ENCODE assay signal across 24 cellular contexts in the genomic region with DNA sequence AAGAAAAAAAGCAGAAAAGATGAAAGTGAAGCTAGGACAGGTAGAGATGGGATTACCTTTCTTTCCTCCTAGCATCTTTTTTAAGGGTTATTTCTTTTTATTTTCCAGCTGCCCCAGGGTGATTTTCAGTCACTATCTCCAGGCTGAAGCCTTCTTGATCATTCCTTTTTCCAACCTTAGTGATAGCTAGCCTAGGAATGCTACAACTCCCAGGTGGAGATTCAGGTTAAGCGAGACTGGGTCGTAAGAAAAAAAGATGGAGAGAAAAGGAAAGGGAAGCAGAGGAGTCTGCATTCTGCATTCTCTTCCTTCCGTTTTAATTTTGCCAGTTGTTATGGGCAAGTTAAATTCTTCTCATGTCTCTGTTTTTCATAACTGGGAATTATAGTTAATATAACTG. TPM values are rescaled to one million over a fixed set of nuclear protein-coding genes. Genes with fewer than 3 reads are reported as not detected.
DNase-seq lines count a peak whose midpoint lies in the region; ATAC-seq and TF ChIP-seq lines count a peak whose summit lies in the region.
"Had no signal": no experiment of that assay in that cellular context is flagged by ENCODE, and none has a peak within 500 bp of the region (broad histone marks: within the 10 kb centered on the region; RNA-seq: fewer than 3 reads in every experiment).

No MANE protein-coding gene starts in this region.

- H3K4me3 ChIP-seq in BLaER1 treated with 17β-estradiol and CSF1 and Interleukin-3, amounts not matched to agents 10 nM and 100 nM = no peak overlapping the region
- no peak overlapping the region for H3K4me3 ChIP-seq in body of pancreas
- H3K4me3 ChIP-seq: A549, GM23338 had no signal

- peak overlapping the region; percentile 75 for H3K27ac Mint-ChIP-seq in progenitor cell of endocrine pancreas
- H3K27ac Mint-ChIP-seq: CD8-positive, alpha-beta T cell; GM23338; H9 had no signal

- CTCF ChIA-PET in GM10248 (lab: Yijun Ruan, JAX) = interaction anchor here (1.1 to 1.2 kb wide), 3 partner anchors 8 to 142 kb away, joined by 3 to 6 read pairs (median 4); partner anchors contain the start of gene CD274

- H3K36me3 Mint-ChIP-seq in progenitor cell of endocrine pancreas (ENCODE audit: insufficient read depth) = no peaks in the 10 kb centered on the region
- H3K36me3 Mint-ChIP-seq: CD4-positive, CD25-positive, alpha-beta regulatory T cell; CD8-positive, alpha-beta T cell had no signal

- H3K36me3 ChIP-seq in BLaER1 treated with 17β-estradiol and CSF1 and Interleukin-3, amounts not matched to agents 10 nM and 100 nM = peaks cover 0 to 10% (median 0%) of the 10 kb centered on the region in 11 experiments; a peak in 4 of 22 replicates
- no peaks in the 10 kb centered on the region for H3K36me3 ChIP-seq in body of pancreas (replicated peaks in 1 of 2; ENCODE audit: insufficient read depth in 1 of 2, low read depth in 2 of 2)
- H3K36me3 ChIP-seq: BE2C had no signal

- H3K4me3 Mint-ChIP-seq in progenitor cell of endocrine pancreas (ENCODE audit: low read depth) = no peak overlapping the region
- H3K4me3 Mint-ChIP-seq: CD4-positive, CD25-positive, alpha-beta regulatory T cell; CD8-positive, alpha-beta T cell; GM23338; H9 had no signal

- peak overlapping the region in 8 of 11 experiments; percentile 8 to 82 (median 52); a peak in 10 of 22 replicates for H3K4me2 ChIP-seq in BLaER1 treated with 17β-estradiol and CSF1 and Interleukin-3, amounts not matched to agents 10 nM and 100 nM
- H3K4me2 ChIP-seq: A549, GM23338 had no signal

- no peak for TF ChIP-seq POLR2A in body of pancreas (IDR thresholded peaks at IDR 0.05)

- no peaks in the 10 kb centered on the region for H3K9me3 Mint-ChIP-seq in progenitor cell of endocrine pancreas (ENCODE audit: low read depth)
- H3K9me3 Mint-ChIP-seq: CD4-positive, CD25-positive, alpha-beta regulatory T cell; CD8-positive, alpha-beta T cell; GM23338; H9 had no signal

- H3K4me1 ChIP-seq in BLaER1 treated with 17β-estradiol and CSF1 and Interleukin-3, amounts not matched to agents 10 nM and 100 nM = peaks cover 59 to 95% (median 70%) of the 10 kb centered on the region in 10 experiments
- no peaks in the 10 kb centered on the region for H3K4me1 ChIP-seq in body of pancreas
- H3K4me1 ChIP-seq: A549, Caco-2 had no signal

- TF ChIP-seq CTCF in VCaP (conservative IDR thresholded peaks at IDR 0.05) = no peak
- TF ChIP-seq CTCF in progenitor cell of endocrine pancreas (IDR thresholded peaks at IDR 0.05; ENCODE audit: unreplicated experiment) = no peak
- TF ChIP-seq CTCF in GM10248 (IDR thresholded peaks at IDR 0.05; ENCODE audit: control extremely low read depth, extremely low read depth, low read depth, missing control alignments) = no peak
- no peak for TF ChIP-seq CTCF in body of pancreas (IDR thresholded peaks at IDR 0.05)

- H3K27ac ChIP-seq in BLaER1 treated with 17β-estradiol and CSF1 and Interleukin-3, amounts not matched to agents 10 nM and 100 nM = peak overlapping the region in 8 of 11 experiments; percentile 11 to 86 (median 76); a peak in 10 of 22 replicates
- H3K27ac ChIP-seq in VCaP (peak overlapping the region; percentile 85), epithelial cell of prostate (peak overlapping the region; percentile 31), body of pancreas (no peak overlapping the region)
- H3K27ac ChIP-seq: A549, C4-2B had no signal

- H3K27me3 Mint-ChIP-seq in progenitor cell of endocrine pancreas = no peaks in the 10 kb centered on the region
- H3K27me3 Mint-ChIP-seq: CD4-positive, CD25-positive, alpha-beta regulatory T cell had no signal

- no peak overlapping the region for H3K9ac ChIP-seq in BLaER1 treated with 17β-estradiol and CSF1 and Interleukin-3, amounts not matched to agents 10 nM and 100 nM

- ATAC-seq in GM18498 (IDR thresholded peaks at IDR 0.05; ENCODE audit: unreplicated experiment) = no peak
- ATAC-seq in body of pancreas = no peak
- ATAC-seq: A549; CD8-positive, alpha-beta T cell; GM23338; HCT116 had no signal

- no peaks in the 10 kb centered on the region for H4K20me1 ChIP-seq in BLaER1 treated with 17β-estradiol and CSF1 and Interleukin-3, amounts not matched to agents 10 nM and 100 nM

- H3K4me1 Mint-ChIP-seq in progenitor cell of endocrine pancreas (ENCODE audit: low read depth) = peaks cover 9% of the 10 kb centered on the region

- intact Hi-C loops in body of pancreas (cut with DNase I) = loop anchor here (10.0 kb wide), 1 partner anchor 837 kb away; no protein-coding TSS in a partner anchor

- DNase-seq in epithelial cell of prostate (ENCODE audit: low read depth, low spot score) = no peak
- no peak for DNase-seq in progenitor cell of endocrine pancreas (ENCODE audit: low spot score, unreplicated experiment)
- no peak for DNase-seq in GM10248 (ENCODE audit: extremely low spot score)
- no peak for DNase-seq in body of pancreas
- no peak for DNase-seq in kidney tubule cell (ENCODE audit: low spot score)
- DNase-seq: 8988T; ACHN; AML-193; BE2C; Caco-2; CD4-positive, CD25-positive, alpha-beta regulatory T cell; CD8-positive, alpha-beta T cell; DMS 273 treated with DMSO at 0.1 percent for 48 hours; DMS79; EL; GDM1; H9 had no signal

- H3K9me3 ChIP-seq in BLaER1 treated with 17β-estradiol and CSF1 and Interleukin-3, amounts not matched to agents 10 nM and 100 nM (replicated peaks in 1 of 11) = no peaks in the 10 kb centered on the region
- no peaks in the 10 kb centered on the region for H3K9me3 ChIP-seq in body of pancreas
- H3K9me3 ChIP-seq: A549, BE2C, Caco-2 had no signal

- POLR2A ChIA-PET in GM10248 (lab: Yijun Ruan, JAX) = no interaction called here

- H3K27me3 ChIP-seq in BLaER1 treated with 17β-estradiol and CSF1 and Interleukin-3, amounts not matched to agents 10 nM and 100 nM = no peaks in the 10 kb centered on the region
- H3K27me3 ChIP-seq in body of pancreas = no peaks in the 10 kb centered on the region
- H3K27me3 ChIP-seq: BE2C had no signal

- WGBS in body of pancreas, 2 donors = 66 to 74% methylated on average over 3 of the region's 3 CpGs

RNA-seq across cellular contexts. Expression of gene RIC1, which starts 36.7 kb away (rescaled TPM):
- total RNA-seq in progenitor cell of endocrine pancreas (24.2 and 25.1 TPM in 2 replicates), body of pancreas (10 to 100 TPM; 22.4 to 23.1 TPM)

Comparison
In these comparisons a context has a peak if more than half of its experiments do, and no peak if none do; other contexts are left out.
1. H3K27ac ChIP-seq: peak in BLaER1 treated with 17β-estradiol and CSF1 and Interleukin-3, amounts not matched to agents 10 nM and 100 nM (8 of 11), VCaP (single experiment) and epithelial cell of prostate (single experiment); none in body of pancreas (0 of 4).